8 cellular contexts compared by ENCODE assay signal in genomic region chr15:63970723-63971426, GRCh38.
DNase-seq lines count a peak whose midpoint lies in the region; ATAC-seq and TF ChIP-seq lines count a peak whose summit lies in the region.

No MANE protein-coding gene starts in this region.

- POLR2A ChIA-PET in HEK293T (lab: Yijun Ruan, JAX), result no interaction called here

- ATAC-seq in GM21423 (IDR thresholded peaks at IDR 0.05; ENCODE audit: unreplicated experiment) (peak; percentile 92), HG03571 (IDR thresholded peaks at IDR 0.05; ENCODE audit: unreplicated experiment) (peak; percentile 86)

- CTCF ChIA-PET in HEK293T (lab: Yijun Ruan, JAX), result interaction anchor here (1.0 to 1.5 kb wide), 2 partner anchors 25 to 55 kb away, joined by 4 to 5 read pairs; no protein-coding TSS in a partner anchor

- TF ChIP-seq CTCF in GM13977 (IDR thresholded peaks at IDR 0.05; ENCODE audit: extremely low read depth, insufficient read depth, missing control alignments), result no peak

- in situ Hi-C loops in GM13977 (cut with MboI; ENCODE audit: low pct_unique_long_range_greater_than_20kb, low sequenced_read_pairs, unreplicated experiment), result no loop called here

- DNase-seq in GM13977 (ENCODE audit: low spot score), result peak; percentile 78
- DNase-seq in left kidney (ENCODE audit: low read depth, low spot score), result peak; percentile 64
- DNase-seq in NCI-H2196 treated with DMSO at 0.1 percent for 48 hours (lab: John Stamatoyannopoulos, UW; ENCODE audit: unreplicated experiment), result no peak
- DNase-seq in NCI-H1092 (lab: John Stamatoyannopoulos, UW), result no peak
- DNase-seq in HEK293T (ENCODE audit: extremely low spot score), result no peak
- DNase-seq in HUDEP-2 (lab: John Stamatoyannopoulos, UW; ENCODE audit: unreplicated experiment in 76 of 76), result no peak

TF ChIP-seq in HEK293T, 16 proteins besides CTCF, POLR2A, EP300 and RAD21:
- TF ChIP-seq CTBP1 (IDR thresholded peaks at IDR 0.05; ENCODE audit: borderline replicate concordance) (no peak), FOXK2 (IDR thresholded peaks at IDR 0.05) (no peak)

Comparison
In these comparisons a context has a peak if more than half of its experiments do, and no peak if none do; other contexts are left out.
1. DNase-seq: peak in GM13977 (single experiment) and left kidney (single experiment); none in NCI-H2196 treated with DMSO at 0.1 percent for 48 hours (single experiment), NCI-H1092 (single experiment), HEK293T (single experiment) and HUDEP-2 (0 of 76).